Comparison of ENCODE assay signal across 8 cellular contexts in genomic region chr11:66328307-66329144, GRCh38. TPM values are rescaled to one million over a fixed set of nuclear protein-coding genes. Genes with fewer than 3 reads are reported as not detected.
DNase-seq lines count a peak whose midpoint lies in the region; ATAC-seq and TF ChIP-seq lines count a peak whose summit lies in the region.

No MANE protein-coding gene starts in this region.

- peak overlapping the region; percentile 90 for H2AFZ ChIP-seq in neuronal stem cell (ENCODE audit: low read length)

- ATAC-seq in activated T-helper 17 cell treated with anti-CD3 and anti-CD28 coated beads, Interleukin-2, amount 50 U/mL, for 72 hours (replicated peaks): peak; percentile 92

- no peak overlapping the region for H3K14ac ChIP-seq in neuronal stem cell (ENCODE audit: low read length)

- no peak overlapping the region for H2BK120ac ChIP-seq in neuronal stem cell (ENCODE audit: low read depth, low read length)

- no peak overlapping the region for H3K4ac ChIP-seq in neuronal stem cell (ENCODE audit: low read length)

- H2BK5ac ChIP-seq in neuronal stem cell (ENCODE audit: low read length): no peak overlapping the region

- no peaks in the 10 kb centered on the region for H3K9me3 Mint-ChIP-seq in activated T-helper 17 cell treated with anti-CD3 and anti-CD28 coated beads, Interleukin-2, amount 50 U/mL, for 72 hours

- peaks cover 10% of the 10 kb centered on the region for H3K4me1 Mint-ChIP-seq in activated T-helper 17 cell treated with anti-CD3 and anti-CD28 coated beads, Interleukin-2, amount 50 U/mL, for 72 hours

- no peaks in the 10 kb centered on the region for H3K9me3 ChIP-seq in neuronal stem cell (replicated peaks in 1 of 2; ENCODE audit: control insufficient read depth in 2 of 2, insufficient read depth in 1 of 2, low read depth in 1 of 2, low read length in 2 of 2)

- H3K9ac ChIP-seq in neuronal stem cell (ENCODE audit: low read depth, low read length, poor library complexity): no peak overlapping the region

- H3K23ac ChIP-seq in neuronal stem cell (ENCODE audit: low read depth, low read length, poor library complexity): no peak overlapping the region

- peak overlapping the region; percentile 65 for H2BK12ac ChIP-seq in neuronal stem cell (ENCODE audit: low read length)

- no peak overlapping the region for H4K8ac ChIP-seq in neuronal stem cell (ENCODE audit: low read depth, low read length)

- peak overlapping the region; percentile 46 for H2BK15ac ChIP-seq in neuronal stem cell (ENCODE audit: low read length)

- H4K91ac ChIP-seq in neuronal stem cell (ENCODE audit: low read depth, low read length, poor library complexity): no peak overlapping the region

- H3K79me1 ChIP-seq in neuronal stem cell (ENCODE audit: low read depth, low read length): no peaks in the 10 kb centered on the region

- no peaks in the 10 kb centered on the region for H3K27me3 ChIP-seq in neuronal stem cell (ENCODE audit: control insufficient read depth in 3 of 3, insufficient read depth in 3 of 3, low read depth in 1 of 3, low read length in 3 of 3)

- H3K27ac Mint-ChIP-seq in activated T-helper 17 cell treated with anti-CD3 and anti-CD28 coated beads, Interleukin-2, amount 50 U/mL, for 72 hours: peak overlapping the region; percentile 79

- H3K27ac ChIP-seq in neuronal stem cell (replicated peaks; ENCODE audit: low read length) (no peak overlapping the region), substantia nigra (ENCODE audit: low read depth, low read length, poor library complexity, severe bottlenecking) (peak overlapping the region; percentile 51)

- H2AK5ac ChIP-seq in neuronal stem cell (ENCODE audit: low read depth, low read length): no peak overlapping the region

- DNase-seq in NCI-H1417 (lab: John Stamatoyannopoulos, UW) (peak; percentile 68 to 81 (median 69)), NCI-H1417 treated with DMSO at 0.1 percent for 48 hours (lab: John Stamatoyannopoulos, UW) (no peak), KG1 (lab: John Stamatoyannopoulos, UW) (peak; percentile 62), RPMI7951 (ENCODE audit: low read depth) (peak; percentile 79), fibroblast of villous mesenchyme (ENCODE audit: low read depth) (peak; percentile 77), neuronal stem cell (ENCODE audit: low spot score) (peak; percentile 71), substantia nigra (lab: John Stamatoyannopoulos, UW) (peak in 45 of 49 donors; percentile 12 to 79 (median 60))

- peaks cover 19 to 40% of the 10 kb centered on the region in 2 donors for H3K4me1 ChIP-seq in neuronal stem cell (ENCODE audit: control insufficient read depth in 2 of 2, insufficient read depth in 1 of 2, low read depth in 1 of 2, low read length in 2 of 2)

- peak; percentile 93 for TF ChIP-seq CTCF in fibroblast of villous mesenchyme (IDR thresholded peaks at IDR 0.05; ENCODE audit: insufficient read depth, low read depth, low read length)

- WGBS in neuronal stem cell (ENCODE audit: extremely low coverage in 2 of 2, insufficient read length in 2 of 2, insufficient replicate concordance in 1 of 2), 2 donors: no CpG with 5 or more reads among the region's 19 CpGs

- H3K36me3 Mint-ChIP-seq in activated T-helper 17 cell treated with anti-CD3 and anti-CD28 coated beads, Interleukin-2, amount 50 U/mL, for 72 hours (ENCODE audit: low read depth): no peaks in the 10 kb centered on the region

- no peak overlapping the region for H3K4me3 ChIP-seq in fibroblast of villous mesenchyme (ENCODE audit: low read depth, low read length)
- H3K4me3 ChIP-seq in neuronal stem cell (ENCODE audit: low read length in 2 of 2): peak overlapping the region in 1 of 2 donors; percentile 34

- H3K18ac ChIP-seq in neuronal stem cell (ENCODE audit: low read length): peak overlapping the region; percentile 55

- H3K4me3 Mint-ChIP-seq in activated T-helper 17 cell treated with anti-CD3 and anti-CD28 coated beads, Interleukin-2, amount 50 U/mL, for 72 hours: peak overlapping the region; percentile 5

- peak overlapping the region; percentile 32 for H3K4me2 ChIP-seq in neuronal stem cell (ENCODE audit: insufficient read depth, low read length, poor library complexity, severe bottlenecking)

- H3K36me3 ChIP-seq in neuronal stem cell (replicated peaks in 1 of 2; ENCODE audit: control insufficient read depth in 2 of 2, insufficient read depth in 2 of 2, low read length in 2 of 2): no peaks in the 10 kb centered on the region

- no peaks in the 10 kb centered on the region for H3K27me3 Mint-ChIP-seq in activated T-helper 17 cell treated with anti-CD3 and anti-CD28 coated beads, Interleukin-2, amount 50 U/mL, for 72 hours

RNA-seq across cellular contexts. Expression of gene RIN1, which starts 7.7 kb away (rescaled TPM):
- total RNA-seq in RPMI7951 (2014; rRNA removed; shearing (Covaris generic)): 28.0 and 38.8 TPM in 2 replicates
- 1 to 10 TPM; 1.6 to 3.4 TPM for total RNA-seq in activated T-helper 17 cell treated with anti-CD3 and anti-CD28 coated beads, Interleukin-2, amount 50 U/mL, for 72 hours
- 19.0 and 23.8 TPM in 2 replicates for total RNA-seq in fibroblast of villous mesenchyme
- 2.4 TPM for polyA plus RNA-seq in neuronal stem cell (2013, experiment 1 of 2)
- polyA plus RNA-seq in neuronal stem cell (2013, experiment 2 of 2): 2.1 TPM

RNA-seq across cellular contexts. Expression of gene CD248, which starts 11.7 kb away (rescaled TPM):
- not detected in 2 replicates for total RNA-seq in RPMI7951 (2014; rRNA removed; shearing (Covaris generic))
- not detected for total RNA-seq in activated T-helper 17 cell treated with anti-CD3 and anti-CD28 coated beads, Interleukin-2, amount 50 U/mL, for 72 hours
- 85.1 and 108 TPM in 2 replicates for total RNA-seq in fibroblast of villous mesenchyme
- polyA plus RNA-seq in neuronal stem cell (2013, experiment 1 of 2): 3.3 TPM
- 3.2 TPM for polyA plus RNA-seq in neuronal stem cell (2013, experiment 2 of 2)

RNA-seq across cellular contexts. Expression of gene BRMS1, which starts 16.4 kb away (rescaled TPM):
- total RNA-seq in RPMI7951 (2014; rRNA removed; shearing (Covaris generic)): 91.7 and 92.6 TPM in 2 replicates
- total RNA-seq in activated T-helper 17 cell treated with anti-CD3 and anti-CD28 coated beads, Interleukin-2, amount 50 U/mL, for 72 hours: 10 to 100 TPM; 21.6 to 41.7 TPM
- 42.3 and 47.0 TPM in 2 replicates for total RNA-seq in fibroblast of villous mesenchyme
- 23.5 TPM for polyA plus RNA-seq in neuronal stem cell (2013, experiment 1 of 2)
- 21.8 TPM for polyA plus RNA-seq in neuronal stem cell (2013, experiment 2 of 2)

RNA-seq across cellular contexts. Expression of gene B4GAT1, which starts 18.9 kb away (rescaled TPM):
- 49.3 and 50.5 TPM in 2 replicates for total RNA-seq in RPMI7951 (2014; rRNA removed; shearing (Covaris generic))
- total RNA-seq in activated T-helper 17 cell treated with anti-CD3 and anti-CD28 coated beads, Interleukin-2, amount 50 U/mL, for 72 hours: 10 to 100 TPM in 1 of 2 donors, 1 to 10 TPM in 1; 7.7 to 12.9 TPM
- 21.6 and 25.0 TPM in 2 replicates for total RNA-seq in fibroblast of villous mesenchyme
- polyA plus RNA-seq in neuronal stem cell (2013, experiment 1 of 2): 31.8 TPM
- 30.8 TPM for polyA plus RNA-seq in neuronal stem cell (2013, experiment 2 of 2)

RNA-seq across cellular contexts. Expression of gene TMEM151A, which starts 36.8 kb away (rescaled TPM):
- total RNA-seq in RPMI7951 (2014; rRNA removed; shearing (Covaris generic)): 0.39 TPM in 1 of 2 replicates, not detected in the other
- not detected for total RNA-seq in activated T-helper 17 cell treated with anti-CD3 and anti-CD28 coated beads, Interleukin-2, amount 50 U/mL, for 72 hours
- total RNA-seq in fibroblast of villous mesenchyme: under 0.01 TPM in 1 of 2 replicates, not detected in the other
- polyA plus RNA-seq in neuronal stem cell (2013, experiment 1 of 2): 0.15 TPM
- 0.17 TPM for polyA plus RNA-seq in neuronal stem cell (2013, experiment 2 of 2)

Comparison
In these comparisons a context has a peak if more than half of its experiments do, and no peak if none do; other contexts are left out.
1. RNA of gene CD248, which starts 11.7 kb away (total RNA-seq): 85.1 to 108 TPM in fibroblast of villous mesenchyme; not detected in RPMI7951 and not detected in activated T-helper 17 cell treated with anti-CD3 and anti-CD28 coated beads, Interleukin-2, amount 50 U/mL, for 72 hours; every median in the first group is over 10 times any median in the second.